Comparison of ENCODE assay signal across 8 cellular contexts in genomic region chr11:67400942-67401494, GRCh38. TPM values are rescaled to one million over a fixed set of nuclear protein-coding genes. Genes with fewer than 3 reads are reported as not detected.
A peak's percentile ranks its signal among the peaks of the same experiment; 100 is the strongest.
DNase-seq lines count a peak whose midpoint lies in the region; ATAC-seq, FAIRE-seq and TF ChIP-seq lines count a peak whose summit lies in the region.

No MANE protein-coding gene starts in this region.

- peak overlapping the region; percentile 94 for H3K27ac ChIP-seq in substantia nigra (ENCODE audit: low read depth, low read length, poor library complexity, severe bottlenecking)

- no peaks in the 10 kb centered on the region for H3K9me3 Mint-ChIP-seq in activated naive CD8-positive, alpha-beta T cell (ENCODE audit: low read depth)
- H3K9me3 Mint-ChIP-seq in immature natural killer cell, result no peaks in the 10 kb centered on the region

- ATAC-seq in GM18519 (IDR thresholded peaks at IDR 0.05; ENCODE audit: low FRiP score, unreplicated experiment), result peak; percentile 14
- peak; percentile 13 for ATAC-seq in HG02943 (IDR thresholded peaks at IDR 0.05; ENCODE audit: low read depth, unreplicated experiment)

- no peak for FAIRE-seq in GM12891 (lab: Jason Lieb, UNC)

- H3K4me3 Mint-ChIP-seq in activated naive CD8-positive, alpha-beta T cell, result peak overlapping the region; percentile 89
- H3K4me3 Mint-ChIP-seq in immature natural killer cell, result peak overlapping the region; percentile 84 to 95 (median 90)

- H3K4me1 Mint-ChIP-seq in activated naive CD8-positive, alpha-beta T cell (ENCODE audit: low read depth), result peaks cover 56% of the 10 kb centered on the region
- H3K4me1 Mint-ChIP-seq in immature natural killer cell, result peaks cover 48 to 69% of the 10 kb centered on the region in 2 donors

- no peaks in the 10 kb centered on the region for H3K27me3 Mint-ChIP-seq in activated naive CD8-positive, alpha-beta T cell
- H3K27me3 Mint-ChIP-seq in immature natural killer cell (ENCODE audit: low read depth in 3 of 3), result peaks cover 2 to 9% (median 7%) of the 10 kb centered on the region in 3 donors

- DNase-seq in immature natural killer cell, result no peak
- no peak for DNase-seq in substantia nigra (lab: John Stamatoyannopoulos, UW)
- no peak for DNase-seq in iPS-NIHi11 (ENCODE audit: low spot score)
- DNase-seq in middle frontal gyrus (ENCODE audit: extremely low spot score, low spot score), result no peak
- no peak for DNase-seq in GM12891 (ENCODE audit: insufficient read length, low spot score)

- H3K36me3 Mint-ChIP-seq in activated naive CD8-positive, alpha-beta T cell, result no peaks in the 10 kb centered on the region
- peaks cover 0 to 20% (median 4%) of the 10 kb centered on the region in 3 donors for H3K36me3 Mint-ChIP-seq in immature natural killer cell

- no peak for TF ChIP-seq POLR2A in GM12891 (IDR thresholded peaks at IDR 0.05; ENCODE audit: low read depth, low read length)

- H3K27ac Mint-ChIP-seq in activated naive CD8-positive, alpha-beta T cell, result peak overlapping the region; percentile 86
- peak overlapping the region; percentile 81 to 92 (median 84) for H3K27ac Mint-ChIP-seq in immature natural killer cell

TF ChIP-seq in GM12891, 5 proteins besides CTCF, POLR2A, EP300 and RAD21:
- TF ChIP-seq POU2F2 (IDR thresholded peaks at IDR 0.05; ENCODE audit: low read depth, low read length), result no peak
- TF ChIP-seq POLR2AphosphoS5 (IDR thresholded peaks at IDR 0.05; ENCODE audit: low read depth, low read length), result no peak; the same call in 1 of the 2 replicates
- TF ChIP-seq TAF1 (IDR thresholded peaks at IDR 0.05; ENCODE audit: low read depth, low read length), result no peak
- no peak for TF ChIP-seq PAX5 (IDR thresholded peaks at IDR 0.05; ENCODE audit: insufficient read depth, low read length, severe bottlenecking)
- TF ChIP-seq SPI1 (IDR thresholded peaks at IDR 0.05; ENCODE audit: low read depth, low read length), result no peak

RNA-seq across cellular contexts. Expression of gene PPP1CA, which starts 0.6 kb away (rescaled TPM):
- 1,000 to 10,000 TPM in 1 of 3 donors, 100 to 1,000 TPM in 2; 830 to 1,276 (median 950) TPM for polyA plus RNA-seq in immature natural killer cell
- polyA plus RNA-seq in GM12891 (2012; ENCODE audit: low read depth, missing spikeins), result 202 TPM

RNA-seq across cellular contexts. Expression of gene TBC1D10C, which starts 2.9 kb away (rescaled TPM):
- 100 to 1,000 TPM; 396 to 531 (median 451) TPM for polyA plus RNA-seq in immature natural killer cell
- polyA plus RNA-seq in GM12891 (2012; ENCODE audit: low read depth, missing spikeins), result 37.0 TPM

RNA-seq across cellular contexts. Expression of gene RAD9A, which starts 9.2 kb away (rescaled TPM):
- 10 to 100 TPM; 10.2 to 12.8 (median 11.6) TPM for polyA plus RNA-seq in immature natural killer cell
- polyA plus RNA-seq in GM12891 (2012; ENCODE audit: low read depth, missing spikeins), result 17.9 TPM

RNA-seq across cellular contexts. Expression of gene CARNS1, which starts 14.5 kb away (rescaled TPM):
- polyA plus RNA-seq in immature natural killer cell, result 1 to 10 TPM; 1.9 to 3.4 (median 2.7) TPM
- polyA plus RNA-seq in GM12891 (2012; ENCODE audit: low read depth, missing spikeins), result 0.23 TPM

RNA-seq across cellular contexts. Expression of gene RPS6KB2, which starts 27.3 kb away (rescaled TPM):
- polyA plus RNA-seq in immature natural killer cell, result 10 to 100 TPM; 71.5 to 96.5 (median 74.9) TPM
- polyA plus RNA-seq in GM12891 (2012; ENCODE audit: low read depth, missing spikeins), result 38.0 TPM
